ENCODE assay signal across 18 cellular contexts in genomic region chr17:82464567-82464929, GRCh38.
"Had no signal": no experiment of that assay in that cellular context is flagged by ENCODE, and none has a peak within 500 bp of the region (broad histone marks: within the 10 kb centered on the region; RNA-seq: fewer than 3 reads in every experiment).

No MANE protein-coding gene starts in this region.

- ATAC-seq: esophagus mucosa; gastrocnemius medialis; naive thymus-derived CD8-positive, alpha-beta T cell; stimulated activated naive CD8-positive, alpha-beta T cell treated with anti-CD3 and anti-CD28 coated beads, Interleukin-15, Interleukin-2, amounts not matched to agents 100 U/mL and 50 U/mL, for 24 hours had no signal

- H3K27me3 Mint-ChIP-seq: naive thymus-derived CD8-positive, alpha-beta T cell had no signal

- H3K4me3 ChIP-seq: ascending aorta, gastrocnemius medialis, lower lobe of right lung, transverse colon, uterus had no signal

- H3K9me3 Mint-ChIP-seq: activated naive CD4-positive, alpha-beta T cell treated with anti-CD3 and anti-CD28 coated beads for 36 hours; naive thymus-derived CD8-positive, alpha-beta T cell had no signal

- H3K9me3 ChIP-seq: ascending aorta, gastrocnemius medialis, lower lobe of right lung, SK-N-SH, transverse colon, uterus had no signal

- H3K4me1 ChIP-seq: uterus had no signal

- H3K4me3 Mint-ChIP-seq: activated naive CD4-positive, alpha-beta T cell treated with anti-CD3 and anti-CD28 coated beads for 36 hours; naive thymus-derived CD8-positive, alpha-beta T cell had no signal

- H3K27me3 ChIP-seq: ascending aorta, gastrocnemius medialis, transverse colon, uterus had no signal

- H3K27ac ChIP-seq: gastrocnemius medialis, lower lobe of right lung, transverse colon, uterus had no signal

- H3K9ac ChIP-seq: SK-N-SH had no signal

- H3K36me3 ChIP-seq: uterus had no signal

- DNase-seq: activated CD4-positive, alpha-beta T cell treated with anti-CD3 and anti-CD28 coated beads, Interleukin-2, amount 50 U/mL, for 1 hour; activated CD4-positive, CD25-positive, alpha-beta regulatory T cell; activated naive CD4-positive, alpha-beta T cell treated with anti-CD3 and anti-CD28 coated beads for 36 hours; effector CD4-positive, alpha-beta T cell; gastrocnemius medialis; lower lobe of right lung; naive thymus-derived CD8-positive, alpha-beta T cell; retina; SK-N-SH; stimulated activated CD4-positive, alpha-beta T cell treated with anti-CD3 and anti-CD28 coated beads, Interleukin-12 subunit alpha, Interleukin-12 subunit beta, amount 100 ng/mL, for 4 hours; stimulated activated CD4-positive, alpha-beta T cell treated with anti-CD3 and anti-CD28 coated beads, Interleukin-1b, Interleukin-23, amount 100 ng/mL, for 48 hours; stimulated activated naive CD8-positive, alpha-beta T cell treated with anti-CD3 and anti-CD28 coated beads, Interleukin-15, Interleukin-2, amounts not matched to agents 100 U/mL and 50 U/mL, for 24 hours; substantia nigra; T-helper 9 cell; transverse colon; uterus had no signal

- H3K4me2 ChIP-seq: SK-N-SH had no signal

- H3K27ac Mint-ChIP-seq: activated naive CD4-positive, alpha-beta T cell treated with anti-CD3 and anti-CD28 coated beads for 36 hours had no signal
